Comparison of ENCODE assay signal across 8 cellular contexts in the genomic region with DNA sequence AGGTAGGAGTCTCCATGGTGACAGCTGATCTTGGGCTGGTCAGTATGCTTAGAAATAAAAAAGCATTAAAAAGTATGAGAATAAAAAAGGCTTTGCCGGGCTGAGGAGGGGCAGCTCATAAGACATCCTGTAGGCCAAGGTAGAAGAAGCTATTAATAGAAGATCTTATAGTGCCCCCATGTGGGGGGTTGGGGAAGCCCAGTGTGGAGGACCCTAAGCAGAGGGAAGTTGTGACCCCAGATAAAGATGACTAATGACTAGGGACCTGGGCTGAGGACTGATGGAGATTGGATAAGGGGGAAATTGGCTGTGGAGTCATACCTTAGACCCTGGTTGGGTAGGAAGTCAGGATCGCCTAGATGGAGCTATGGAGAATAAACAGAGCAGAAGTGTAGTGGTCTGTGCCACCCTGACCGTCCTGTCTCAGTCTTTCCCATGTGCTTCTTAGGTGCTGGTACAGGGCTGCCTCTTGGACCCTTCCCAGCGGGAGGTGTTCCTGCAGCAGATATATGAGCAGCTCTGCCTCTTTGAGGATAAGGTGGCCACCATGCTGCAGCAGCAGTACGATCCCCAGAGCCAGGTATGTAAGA. TPM values are rescaled to one million over a fixed set of nuclear protein-coding genes. Genes with fewer than 3 reads are reported as not detected.
DNase-seq lines count a peak whose midpoint lies in the region; ATAC-seq and TF ChIP-seq lines count a peak whose summit lies in the region.

No MANE protein-coding gene starts in this region.

- WGBS in GM23248 (ENCODE audit: low coverage in 1 of 2, low lambda C conversion rate in 2 of 2, missing lambda C conversion rate in 2 of 2), 2 experiments = 83 to 87% methylated on average over 5 of the region's 5 CpGs

- DNase-seq in A673 (ENCODE audit: low spot score) = peak; percentile 77
- DNase-seq in GM23248 = peak; percentile 60
- peak; percentile 88 for DNase-seq in NCI-H748 (lab: John Stamatoyannopoulos, UW; ENCODE audit: unreplicated experiment)
- DNase-seq in activated CD4-positive, alpha-beta T cell treated with anti-CD3 and anti-CD28 coated beads, Interleukin-2, amount 50 U/mL, for 4 hours = peak; percentile 56 to 61
- DNase-seq in effector CD8-positive, alpha-beta T cell (lab: John Stamatoyannopoulos, UW) = peak; percentile 58
- DNase-seq in mucosa of gallbladder (ENCODE audit: low spot score) = peak; percentile 53
- peak; percentile 39 for DNase-seq in stimulated activated CD8-positive, alpha-beta memory T cell treated with anti-CD3 and anti-CD28 coated beads, Interleukin-7, amount 100 ng/mL, for 24 hours (ENCODE audit: low read depth)

- POLR2A ChIA-PET in A673 (lab: Charles Lee; ENCODE audit: low non-redundant PET) = no interaction called here

- H3K9ac ChIP-seq in GM23248 = no peak overlapping the region

- no peaks in the 10 kb centered on the region for H3K4me1 ChIP-seq in A673 (ENCODE audit: insufficient read depth, low read length, poor library complexity, severe bottlenecking)
- no peaks in the 10 kb centered on the region for H3K4me1 ChIP-seq in GM23248 (ENCODE audit: insufficient read depth)

- H3K4me2 ChIP-seq in GM23248 (ENCODE audit: unreplicated experiment) = no peak overlapping the region

- intact Hi-C loops in A673 (cut with micrococcal nuclease; ENCODE audit: unreplicated experiment) = loop anchor here (1.0 to 2.0 kb wide), 2 partner anchors 20 to 187 kb away; no protein-coding TSS in a partner anchor

- H3K36me3 ChIP-seq in A673 (ENCODE audit: insufficient read depth, low read length, poor library complexity, severe bottlenecking) (peaks cover 2% of the 10 kb centered on the region), GM23248 (ENCODE audit: low read depth) (peaks cover 21% of the 10 kb centered on the region; the same call in 1 of the 2 replicates)

- no peaks in the 10 kb centered on the region for H3K9me3 ChIP-seq in A673 (ENCODE audit: low read depth, low read length, poor library complexity, severe bottlenecking)
- no peaks in the 10 kb centered on the region for H3K9me3 ChIP-seq in GM23248 (ENCODE audit: low read depth)

- no peak for ATAC-seq in HG03565 (IDR thresholded peaks at IDR 0.05; ENCODE audit: unreplicated experiment)

- BruUV-seq in A673 (replicated peaks; lab: Mats Ljungman, UMichigan) = no TSS peak

- H2AFZ ChIP-seq in GM23248 = no peak overlapping the region

- no peaks in the 10 kb centered on the region for H3F3A ChIP-seq in GM23248 (ENCODE audit: insufficient read depth)

- no peaks in the 10 kb centered on the region for H4K20me1 ChIP-seq in GM23248 (ENCODE audit: insufficient read depth)

- no peak overlapping the region for H3K27ac ChIP-seq in A673 (ENCODE audit: low read depth, low read length, poor library complexity, severe bottlenecking)
- H3K27ac ChIP-seq in GM23248 = no peak overlapping the region

- peak; percentile 70 for TF ChIP-seq CTCF in A673 (conservative IDR thresholded peaks at IDR 0.05; ENCODE audit: low read depth, low read length)

- CTCF ChIA-PET in A673 (lab: Charles Lee) = interaction anchor here (0.5 to 1.6 kb wide), 9 partner anchors 21 to 502 kb away, joined by 3 to 23 read pairs (median 5); no protein-coding TSS in a partner anchor

- no peak overlapping the region for H3K4me3 ChIP-seq in A673 (ENCODE audit: low read depth, low read length, poor library complexity, severe bottlenecking)
- H3K4me3 ChIP-seq in GM23248 = no peak overlapping the region

- in situ Hi-C loops in GM23248 (cut with MboI) = no loop called here

- H3K9me2 ChIP-seq in GM23248 (ENCODE audit: insufficient read depth) = no peaks in the 10 kb centered on the region

- H3K79me2 ChIP-seq in GM23248 (ENCODE audit: insufficient read depth) = no peaks in the 10 kb centered on the region

- H3K27me3 ChIP-seq in A673 (replicated peaks; ENCODE audit: insufficient read depth, low read depth, low read length, poor library complexity) (no peaks in the 10 kb centered on the region), GM23248 (replicated peaks; ENCODE audit: insufficient read depth) (no peaks in the 10 kb centered on the region)

RNA-seq across cellular contexts. Expression of gene SZT2, which starts 25.0 kb away (rescaled TPM):
- total RNA-seq in A673 (2021) (27.9 and 34.6 TPM in 2 replicates), mucosa of gallbladder (59.3 TPM)
- 12.6 and 23.8 TPM in 2 replicates for total RNA-seq in GM23248 (2014; rRNA removed; shearing (Covaris generic))
- 5.6 and 6.4 TPM in 2 replicates for polyA plus RNA-seq in GM23248 (2016; fragmentation: Nextera tagmentation; extraction: Ambion mirVana)

RNA-seq across cellular contexts. Expression of gene MED8, which starts 25.1 kb away (rescaled TPM):
- total RNA-seq in A673 (2021) = 36.7 TPM in 2 replicates
- 51.1 and 53.5 TPM in 2 replicates for total RNA-seq in GM23248 (2014; rRNA removed; shearing (Covaris generic))
- polyA plus RNA-seq in GM23248 (2016; fragmentation: Nextera tagmentation; extraction: Ambion mirVana) = 78.3 and 80.6 TPM in 2 replicates
- total RNA-seq in mucosa of gallbladder = 37.7 TPM

RNA-seq across cellular contexts. Expression of gene HYI, which starts 39.0 kb away (rescaled TPM):
- total RNA-seq in A673 (2021) = 14.8 and 19.8 TPM in 2 replicates
- total RNA-seq in GM23248 (2014; rRNA removed; shearing (Covaris generic)) = 28.5 and 35.7 TPM in 2 replicates
- polyA plus RNA-seq in GM23248 (2016; fragmentation: Nextera tagmentation; extraction: Ambion mirVana) = 17.4 and 21.0 TPM in 2 replicates
- total RNA-seq in mucosa of gallbladder = 85.5 TPM

RNA-seq across cellular contexts. Expression of gene ELOVL1, which starts 46.9 kb away (rescaled TPM):
- total RNA-seq in A673 (2021) = 47.4 and 53.7 TPM in 2 replicates
- total RNA-seq in GM23248 (2014; rRNA removed; shearing (Covaris generic)) = 106 and 107 TPM in 2 replicates
- polyA plus RNA-seq in GM23248 (2016; fragmentation: Nextera tagmentation; extraction: Ambion mirVana) = 152 and 155 TPM in 2 replicates
- 141 TPM for total RNA-seq in mucosa of gallbladder

RNA-seq across cellular contexts. Expression of gene CDC20, which starts 55.9 kb away (rescaled TPM):
- total RNA-seq in A673 (2021) (296 and 309 TPM in 2 replicates), mucosa of gallbladder (5.1 TPM)
- total RNA-seq in GM23248 (2014; rRNA removed; shearing (Covaris generic)) = 50.2 and 50.9 TPM in 2 replicates
- polyA plus RNA-seq in GM23248 (2016; fragmentation: Nextera tagmentation; extraction: Ambion mirVana) = 48.9 and 55.8 TPM in 2 replicates
